ENCODE assay signal across 1 cellular context in genomic region chr3:67154429-67154828, GRCh38.
TF ChIP-seq lines count a peak whose summit lies in the region.

No MANE protein-coding gene starts in this region.

TF ChIP-seq in GM23338, 12 proteins besides CTCF, POLR2A, EP300 and RAD21 (continued from another document):
- TF ChIP-seq ETS1 (IDR thresholded peaks at IDR 0.05) (no peak), REST (IDR thresholded peaks at IDR 0.05; ENCODE audit: unreplicated experiment) (no peak)
